Comparison of ENCODE assay signal across 9 cellular contexts in the genomic region with DNA sequence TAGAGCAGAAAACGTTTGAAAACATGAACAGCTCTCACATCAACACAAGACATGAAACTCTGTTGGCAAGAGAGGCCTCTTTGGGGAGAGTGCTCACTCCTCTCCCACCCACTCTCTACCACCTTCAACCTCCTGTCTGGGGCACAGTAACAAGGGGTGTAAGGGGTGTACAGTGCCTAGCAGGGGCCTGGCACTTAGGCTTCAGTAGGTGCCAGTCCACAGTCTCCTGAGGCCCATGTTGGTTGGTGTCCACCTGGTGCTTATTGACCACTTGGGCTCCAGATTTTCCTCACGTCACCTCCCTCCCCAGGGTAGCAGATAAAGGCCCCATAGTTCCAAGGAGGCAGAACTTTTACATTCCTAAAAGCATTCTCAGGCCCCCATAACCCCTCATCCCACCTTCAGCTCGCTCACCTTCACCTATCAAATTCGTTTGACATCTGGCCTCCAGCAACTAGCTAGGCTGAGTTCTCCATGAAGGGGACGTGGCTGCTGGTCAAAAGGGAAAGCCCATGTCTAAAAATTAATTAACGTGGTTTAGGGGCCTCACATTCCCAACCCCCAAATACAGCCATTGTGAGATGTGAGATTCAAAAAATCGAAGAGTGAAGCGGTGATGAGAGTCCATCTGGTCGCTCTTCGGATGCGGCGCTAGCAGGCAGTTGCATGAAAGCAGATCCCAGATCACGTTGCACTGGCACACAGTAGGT. TPM values are rescaled to one million over a fixed set of nuclear protein-coding genes. Genes with fewer than 3 reads are reported as not detected.
DNase-seq lines count a peak whose midpoint lies in the region; FAIRE-seq and TF ChIP-seq lines count a peak whose summit lies in the region.
"Had no signal": no experiment of that assay in that cellular context is flagged by ENCODE, and none has a peak within 500 bp of the region (broad histone marks: within the 10 kb centered on the region; RNA-seq: fewer than 3 reads in every experiment).

No MANE protein-coding gene starts in this region.

- no peaks in the 10 kb centered on the region for H3K27me3 ChIP-seq in BE2C
- no peaks in the 10 kb centered on the region for H3K27me3 ChIP-seq in MM.1S (replicated peaks; ENCODE audit: insufficient read depth, low read length)
- H3K27me3 ChIP-seq in dorsolateral prefrontal cortex, result no peaks in the 10 kb centered on the region

- H3K4me2 ChIP-seq in MM.1S (ENCODE audit: low read depth, low read length), result peak overlapping the region; percentile 73; the same call in 1 of the 2 replicates

- peak overlapping the region; percentile 69 for H2AFZ ChIP-seq in MM.1S (ENCODE audit: low read length)

- DNase-seq in BE2C, result no peak
- no peak for DNase-seq in MM.1S
- DNase-seq in dorsolateral prefrontal cortex, result no peak
- DNase-seq in nephron progenitor cell, result no peak
- DNase-seq in D721Med (ENCODE audit: insufficient read length, low spot score), result no peak
- no peak for DNase-seq in effector CD8-positive, alpha-beta T cell (lab: John Stamatoyannopoulos, UW)
- DNase-seq in T1000 (lab: John Stamatoyannopoulos, UW), result no peak
- DNase-seq in NCI-H1694 (lab: John Stamatoyannopoulos, UW), result no peak
- DNase-seq: NCI-H1436 treated with DMSO at 0.1 percent for 48 hours had no signal

- peaks cover 10% of the 10 kb centered on the region for H3K36me3 Mint-ChIP-seq in nephron progenitor cell (ENCODE audit: low read depth)

- peaks cover 44% of the 10 kb centered on the region for H3K79me2 ChIP-seq in MM.1S (ENCODE audit: low read length)

- H3K4me3 ChIP-seq in BE2C (ENCODE audit: low read depth, low read length) (peak overlapping the region; percentile 100), MM.1S (ENCODE audit: low read length) (peak overlapping the region; percentile 95), dorsolateral prefrontal cortex (peak overlapping the region; percentile 50 to 98 (median 88))

- peaks cover 2% of the 10 kb centered on the region; the same call in 1 of the 2 replicates for H3K36me3 ChIP-seq in BE2C
- H3K36me3 ChIP-seq in MM.1S (replicated peaks; ENCODE audit: insufficient read depth, low read length), result no peaks in the 10 kb centered on the region

- H3K9ac ChIP-seq in MM.1S (ENCODE audit: low read length), result no peak overlapping the region; the same call in 1 of the 2 replicates

- peaks cover 22% of the 10 kb centered on the region for H4K20me1 ChIP-seq in MM.1S (ENCODE audit: insufficient read depth, low read length)

- H3K9me2 ChIP-seq in MM.1S (replicated peaks; ENCODE audit: insufficient read depth, low read length), result no peaks in the 10 kb centered on the region

- H3K27ac Mint-ChIP-seq in nephron progenitor cell, result no peak overlapping the region

- H3K9me3 ChIP-seq in BE2C (no peaks in the 10 kb centered on the region), MM.1S (replicated peaks; ENCODE audit: insufficient read depth, low read length) (no peaks in the 10 kb centered on the region)

- intact Hi-C loops in dorsolateral prefrontal cortex (cut with DNase I), result loop anchor here (1.0 to 5.0 kb wide), 5 partner anchors 10 to 196 kb away; partner anchors contain the start of gene KLHL22 (in 1 of the 2)

- H3K27ac ChIP-seq in MM.1S (ENCODE audit: low read length) (no peak overlapping the region), dorsolateral prefrontal cortex (peak overlapping the region in 55 of 59 donors; percentile 66 to 98 (median 89))

- H3F3A ChIP-seq in MM.1S (ENCODE audit: insufficient read depth, low read length), result peaks cover 13% of the 10 kb centered on the region

- H3K4me1 ChIP-seq in BE2C (peaks cover 12% of the 10 kb centered on the region), MM.1S (ENCODE audit: low read length) (peaks cover 17% of the 10 kb centered on the region)

- H3K4me1 Mint-ChIP-seq in nephron progenitor cell, result peaks cover 46% of the 10 kb centered on the region

- TF ChIP-seq CTCF in BE2C (IDR thresholded peaks at IDR 0.05; ENCODE audit: low read depth, low read length) (no peak), MM.1S (IDR thresholded peaks at IDR 0.05; ENCODE audit: low read length) (no peak), dorsolateral prefrontal cortex (IDR thresholded peaks at IDR 0.05 in 54 of 56, conservative IDR thresholded peaks at IDR 0.05 in 2 of 56; ENCODE audit: low read depth in 1 of 56, partially characterized antibody in 56 of 56) (no peak), nephron progenitor cell (IDR thresholded peaks at IDR 0.05) (no peak), D721Med (IDR thresholded peaks at IDR 0.05; ENCODE audit: insufficient read depth, missing control alignments) (no peak)

- FAIRE-seq in D721Med (lab: Jason Lieb, UNC), result no peak

- H3K4me3 Mint-ChIP-seq in nephron progenitor cell, result peak overlapping the region; percentile 96

- H3K27me3 Mint-ChIP-seq in nephron progenitor cell (ENCODE audit: low read depth, poor library complexity), result peaks cover 4% of the 10 kb centered on the region

- no peaks in the 10 kb centered on the region for H3K9me3 Mint-ChIP-seq in nephron progenitor cell

RNA-seq across cellular contexts. Expression of gene MED15, which starts 0.7 kb away (rescaled TPM):
- 133 TPM for polyA plus RNA-seq in BE2C (2012; ENCODE audit: insufficient read depth, insufficient read length, low read depth)
- total RNA-seq in dorsolateral prefrontal cortex, result 100 to 1,000 TPM in 79 of 120 experiments, 10 to 100 TPM in 41; 83.5 to 133 (median 106) TPM

RNA-seq across cellular contexts. Expression of gene KLHL22, which starts 11.1 kb away (rescaled TPM):
- 41.4 TPM for polyA plus RNA-seq in BE2C (2012; ENCODE audit: insufficient read depth, insufficient read length, low read depth)
- 10 to 100 TPM; 37.2 to 75.3 (median 54.7) TPM for total RNA-seq in dorsolateral prefrontal cortex
